22 cellular contexts compared by ENCODE assay signal in the genomic region with DNA sequence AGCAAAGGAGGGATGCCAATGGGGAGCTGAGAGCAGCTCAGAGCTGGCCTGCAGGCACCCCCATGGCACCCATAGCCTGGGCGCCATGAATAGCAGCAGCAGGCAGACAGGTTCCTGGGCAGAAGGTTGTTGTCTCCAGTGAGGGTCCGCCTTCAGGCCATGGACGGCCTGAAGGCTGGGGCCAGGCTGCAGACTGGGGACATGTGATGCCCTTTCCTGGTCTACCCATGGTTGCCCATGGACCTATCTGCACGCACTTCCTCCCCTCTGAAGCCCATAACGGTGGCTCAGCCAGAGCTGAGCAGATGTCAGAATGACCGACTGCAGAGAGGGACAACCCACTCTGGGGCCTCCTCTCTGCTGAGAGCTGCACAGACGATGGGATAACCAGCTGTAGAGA.
"Had no signal": no experiment of that assay in that cellular context is flagged by ENCODE, and none has a peak within 500 bp of the region (broad histone marks: within the 10 kb centered on the region; RNA-seq: fewer than 3 reads in every experiment).

No MANE protein-coding gene starts in this region.

- H3K4me1 Mint-ChIP-seq: memory B cell, naive B cell had no signal

- H3K9me3 ChIP-seq: mucosa of descending colon, prostate gland, right atrium auricular region, sigmoid colon, spleen, thoracic aorta, tibial nerve, vagina had no signal

- FAIRE-seq: colon, frontal cortex, keratinocyte had no signal

- H3K36me3 Mint-ChIP-seq: memory B cell; naive B cell; natural killer cell treated with Interleukin-12 subunit alpha and Interleukin-12 subunit beta and Interleukin-15 and Interleukin-18, amount 100 ng/mL, for 72 hours had no signal

- H3K9ac ChIP-seq: parathyroid adenoma had no signal

- H3K9me3 Mint-ChIP-seq: memory B cell, naive B cell, neural crest cell had no signal

- H3K27ac Mint-ChIP-seq: memory B cell; naive B cell; natural killer cell treated with Interleukin-12 subunit alpha and Interleukin-12 subunit beta and Interleukin-15 and Interleukin-18, amount 100 ng/mL, for 72 hours had no signal

- H3K4me3 Mint-ChIP-seq: memory B cell; natural killer cell treated with Interleukin-12 subunit alpha and Interleukin-12 subunit beta and Interleukin-15 and Interleukin-18, amount 100 ng/mL, for 72 hours; neural crest cell had no signal

- H3K79me2 ChIP-seq: parathyroid adenoma had no signal

- H3K4me3 ChIP-seq: dorsolateral prefrontal cortex, lung, mucosa of descending colon, prostate gland, right atrium auricular region, sigmoid colon, spleen, thoracic aorta, tibial nerve, vagina had no signal

- H3K27me3 Mint-ChIP-seq: memory B cell; naive B cell; natural killer cell treated with Interleukin-12 subunit alpha and Interleukin-12 subunit beta and Interleukin-15 and Interleukin-18, amount 100 ng/mL, for 72 hours had no signal

- H3K27ac ChIP-seq: dorsolateral prefrontal cortex, parathyroid adenoma, prostate gland, right atrium auricular region, sigmoid colon, spleen, thoracic aorta, tibial nerve, vagina had no signal

- DNase-seq: effector CD4-positive, alpha-beta T cell; mucosa of descending colon; naive B cell; sigmoid colon; spleen; stimulated activated CD4-positive, alpha-beta T cell treated with anti-CD3 and anti-CD28 coated beads, Interleukin-2, amount 100 ng/mL, for 48 hours; stimulated activated naive CD4-positive, alpha-beta T cell treated with Interleukin-2 at 50 U/mL for 16 hours had no signal

- H3K4me1 ChIP-seq: parathyroid adenoma, prostate gland, right atrium auricular region, spleen, vagina had no signal

- H2AFZ ChIP-seq: parathyroid adenoma had no signal

- H3K36me3 ChIP-seq: prostate gland, right atrium auricular region, sigmoid colon, spleen, thoracic aorta, tibial nerve, vagina had no signal

- H3K27me3 ChIP-seq: dorsolateral prefrontal cortex, right atrium auricular region, sigmoid colon, spleen, tibial nerve, vagina had no signal

- ATAC-seq: left lobe of liver, mucosa of descending colon had no signal
